Comparison of ENCODE assay signal across 1 cellular context in the genomic region with DNA sequence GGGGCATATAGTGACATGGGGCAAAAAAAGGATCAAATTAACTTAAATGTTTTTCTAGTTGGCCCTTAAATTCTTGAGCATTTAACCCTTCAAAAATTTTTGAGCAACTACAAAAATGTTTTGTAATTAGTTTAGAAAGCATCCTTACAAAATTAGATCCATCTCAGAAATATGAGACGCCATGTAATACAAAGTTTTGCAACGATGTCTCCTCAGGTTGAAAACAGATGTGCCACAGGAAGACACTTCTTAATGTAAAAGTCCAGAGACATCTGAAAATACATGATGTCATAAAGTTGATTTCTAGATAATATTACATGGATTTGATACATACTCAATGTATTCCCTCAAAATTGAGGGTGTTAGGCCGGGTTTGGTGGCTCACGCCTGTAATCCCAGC.
TF ChIP-seq lines count a peak whose summit lies in the region.

No MANE protein-coding gene starts in this region.

TF ChIP-seq in SK-N-SH, 30 proteins besides CTCF, POLR2A, EP300 and RAD21 (continued from another document):
- TF ChIP-seq ZBTB33 (IDR thresholded peaks at IDR 0.05; ENCODE audit: borderline replicate concordance, low read depth) (no peak), RXRA (IDR thresholded peaks at IDR 0.05; ENCODE audit: borderline replicate concordance, low read depth) (no peak), NRF1 (IDR thresholded peaks at IDR 0.05; ENCODE audit: low read depth, low read length) (no peak), SMC3 (IDR thresholded peaks at IDR 0.05; ENCODE audit: low read depth, low read length) (no peak), GATA2 (CRISPR knock-in tag; IDR thresholded peaks at IDR 0.05) (no peak), EZH2phosphoT487 (IDR thresholded peaks at IDR 0.05; ENCODE audit: borderline replicate concordance, low read depth) (no peak), RCOR1 (IDR thresholded peaks at IDR 0.05; ENCODE audit: low read length) (no peak), FOSL2 (IDR thresholded peaks at IDR 0.05; ENCODE audit: borderline replicate concordance, low read depth) (no peak), GABPA (IDR thresholded peaks at IDR 0.05; ENCODE audit: low read depth) (no peak), YY1 (IDR thresholded peaks at IDR 0.05; ENCODE audit: low read depth) (no peak), JUND (IDR thresholded peaks at IDR 0.05) (no peak)
- TF ChIP-seq, protein P1, sequence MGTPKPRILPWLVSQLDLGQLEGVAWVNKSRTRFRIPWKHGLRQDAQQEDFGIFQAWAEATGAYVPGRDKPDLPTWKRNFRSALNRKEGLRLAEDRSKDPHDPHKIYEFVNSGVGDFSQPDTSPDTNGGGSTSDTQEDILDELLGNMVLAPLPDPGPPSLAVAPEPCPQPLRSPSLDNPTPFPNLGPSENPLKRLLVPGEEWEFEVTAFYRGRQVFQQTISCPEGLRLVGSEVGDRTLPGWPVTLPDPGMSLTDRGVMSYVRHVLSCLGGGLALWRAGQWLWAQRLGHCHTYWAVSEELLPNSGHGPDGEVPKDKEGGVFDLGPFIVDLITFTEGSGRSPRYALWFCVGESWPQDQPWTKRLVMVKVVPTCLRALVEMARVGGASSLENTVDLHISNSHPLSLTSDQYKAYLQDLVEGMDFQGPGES (IDR thresholded peaks at IDR 0.05; ENCODE audit: low read depth, low read length): no peak
- TF ChIP-seq, protein P2, sequence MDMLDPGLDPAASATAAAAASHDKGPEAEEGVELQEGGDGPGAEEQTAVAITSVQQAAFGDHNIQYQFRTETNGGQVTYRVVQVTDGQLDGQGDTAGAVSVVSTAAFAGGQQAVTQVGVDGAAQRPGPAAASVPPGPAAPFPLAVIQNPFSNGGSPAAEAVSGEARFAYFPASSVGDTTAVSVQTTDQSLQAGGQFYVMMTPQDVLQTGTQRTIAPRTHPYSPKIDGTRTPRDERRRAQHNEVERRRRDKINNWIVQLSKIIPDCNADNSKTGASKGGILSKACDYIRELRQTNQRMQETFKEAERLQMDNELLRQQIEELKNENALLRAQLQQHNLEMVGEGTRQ (IDR thresholded peaks at IDR 0.05; ENCODE audit: borderline replicate concordance, low read depth, low read length): no peak
